Comparison of ENCODE assay signal across 8 cellular contexts in genomic region chr1:145978860-145979745, GRCh38. TPM values are rescaled to one million over a fixed set of nuclear protein-coding genes. Genes with fewer than 3 reads are reported as not detected.
DNase-seq lines count a peak whose midpoint lies in the region; ATAC-seq lines count a peak whose summit lies in the region.

No MANE protein-coding gene starts in this region.

- no peaks in the 10 kb centered on the region for H3K9me3 ChIP-seq in CD4-positive, CD25-positive, alpha-beta regulatory T cell (ENCODE audit: control insufficient read depth in 2 of 2, low read length in 2 of 2)

- peaks cover 13 to 34% (median 17%) of the 10 kb centered on the region in 4 donors for H3K4me1 Mint-ChIP-seq in CD4-positive, CD25-positive, alpha-beta regulatory T cell
- H3K4me1 Mint-ChIP-seq in activated CD8-positive, alpha-beta memory T cell treated with anti-CD3 and anti-CD28 coated beads, Interleukin-2, amount 10 ng/mL, durations not matched to agents 7 days and 5 days, result peaks cover 25% of the 10 kb centered on the region

- H3K36me3 ChIP-seq in CD4-positive, CD25-positive, alpha-beta regulatory T cell (ENCODE audit: control insufficient read depth, insufficient read depth, low read length), result no peaks in the 10 kb centered on the region

- peak; percentile 73 to 98 (median 82) for DNase-seq in CD4-positive, CD25-positive, alpha-beta regulatory T cell
- DNase-seq in NOMO-1 treated with DMSO at 0.1 percent for 48 hours (lab: John Stamatoyannopoulos, UW; ENCODE audit: unreplicated experiment), result peak; percentile 97
- DNase-seq in activated CD8-positive, alpha-beta memory T cell treated with anti-CD3 and anti-CD28 coated beads, Interleukin-2, amount 10 ng/mL, durations not matched to agents 7 days and 5 days, result peak; percentile 96
- peak; percentile 98 for DNase-seq in epidermal melanocyte (ENCODE audit: insufficient read length, low spot score)
- DNase-seq in midbrain (lab: John Stamatoyannopoulos, UW), result peak; percentile 96
- DNase-seq in stimulated activated CD8-positive, alpha-beta memory T cell treated with anti-CD3 and anti-CD28 coated beads, Interleukin-2, amount 100 ng/mL, for 1 hour (ENCODE audit: low read depth in 2 of 2), result peak; percentile 39 to 60

- H3K4me3 Mint-ChIP-seq in CD4-positive, CD25-positive, alpha-beta regulatory T cell, result no peak overlapping the region
- H3K4me3 Mint-ChIP-seq in activated CD8-positive, alpha-beta memory T cell treated with anti-CD3 and anti-CD28 coated beads, Interleukin-2, amount 10 ng/mL, durations not matched to agents 7 days and 5 days, result no peak overlapping the region

- peaks cover 11% of the 10 kb centered on the region for H3K36me3 Mint-ChIP-seq in CD4-positive, CD25-positive, alpha-beta regulatory T cell
- H3K36me3 Mint-ChIP-seq in activated CD8-positive, alpha-beta memory T cell treated with anti-CD3 and anti-CD28 coated beads, Interleukin-2, amount 10 ng/mL, durations not matched to agents 7 days and 5 days, result peaks cover 3% of the 10 kb centered on the region

- peak overlapping the region; percentile 77 for H3K4me3 ChIP-seq in CD4-positive, CD25-positive, alpha-beta regulatory T cell (ENCODE audit: low read depth, low read length)

- H3K27ac ChIP-seq in CD4-positive, CD25-positive, alpha-beta regulatory T cell (ENCODE audit: insufficient read depth, low read length, poor library complexity, severe bottlenecking), result peak overlapping the region; percentile 95

- no peaks in the 10 kb centered on the region for H3K27me3 ChIP-seq in CD4-positive, CD25-positive, alpha-beta regulatory T cell (ENCODE audit: control insufficient read depth, insufficient read depth, low read length)

- no peaks in the 10 kb centered on the region for H3K9me3 Mint-ChIP-seq in CD4-positive, CD25-positive, alpha-beta regulatory T cell
- H3K9me3 Mint-ChIP-seq in activated CD8-positive, alpha-beta memory T cell treated with anti-CD3 and anti-CD28 coated beads, Interleukin-2, amount 10 ng/mL, durations not matched to agents 7 days and 5 days (ENCODE audit: low read depth), result no peaks in the 10 kb centered on the region

- CTCF ChIA-PET in activated CD8-positive, alpha-beta memory T cell treated with anti-CD3 and anti-CD28 coated beads, Interleukin-2, amount 10 ng/mL, durations not matched to agents 7 days and 5 days (lab: Charles Lee), result interaction anchor here (0.5 to 8.5 kb wide), 19 partner anchors 13 to 133 kb away, joined by 3 to 253 read pairs (median 13); partner anchors contain the start of genes ANKRD34A, LIX1L, NUDT17 and PEX11B

- H3K4me1 ChIP-seq in CD4-positive, CD25-positive, alpha-beta regulatory T cell (ENCODE audit: control insufficient read depth, insufficient read depth, low read length, poor library complexity, severe bottlenecking), result peaks cover 71% of the 10 kb centered on the region

- H3K27ac Mint-ChIP-seq in CD4-positive, CD25-positive, alpha-beta regulatory T cell, result no peak overlapping the region
- H3K27ac Mint-ChIP-seq in activated CD8-positive, alpha-beta memory T cell treated with anti-CD3 and anti-CD28 coated beads, Interleukin-2, amount 10 ng/mL, durations not matched to agents 7 days and 5 days, result no peak overlapping the region

- no peaks in the 10 kb centered on the region for H3K27me3 Mint-ChIP-seq in CD4-positive, CD25-positive, alpha-beta regulatory T cell
- no peaks in the 10 kb centered on the region for H3K27me3 Mint-ChIP-seq in activated CD8-positive, alpha-beta memory T cell treated with anti-CD3 and anti-CD28 coated beads, Interleukin-2, amount 10 ng/mL, durations not matched to agents 7 days and 5 days

- ATAC-seq in CD4-positive, CD25-positive, alpha-beta regulatory T cell (ENCODE audit: low read depth in 2 of 2), result peak; percentile 81 to 82
- ATAC-seq in GM19452 (IDR thresholded peaks at IDR 0.05; ENCODE audit: unreplicated experiment) (peak; percentile 86), HG03565 (IDR thresholded peaks at IDR 0.05; ENCODE audit: unreplicated experiment) (peak; percentile 71)
- peak; percentile 93 for ATAC-seq in activated CD8-positive, alpha-beta memory T cell treated with anti-CD3 and anti-CD28 coated beads, Interleukin-2, amount 10 ng/mL, durations not matched to agents 7 days and 5 days

RNA-seq across cellular contexts. Expression of gene POLR3GL, which starts 14.6 kb away (rescaled TPM):
- 30.8 TPM for total RNA-seq in CD4-positive, CD25-positive, alpha-beta regulatory T cell
- 100 to 1,000 TPM; 103 to 129 (median 109) TPM for polyA plus RNA-seq in CD4-positive, CD25-positive, alpha-beta regulatory T cell
- total RNA-seq in activated CD8-positive, alpha-beta memory T cell treated with anti-CD3 and anti-CD28 coated beads, Interleukin-2, amount 10 ng/mL, durations not matched to agents 7 days and 5 days, result 10 to 100 TPM; 23.5 to 29.1 TPM

RNA-seq across cellular contexts. Expression of gene ANKRD34A, which starts 14.7 kb away (rescaled TPM):
- 1.6 TPM for total RNA-seq in CD4-positive, CD25-positive, alpha-beta regulatory T cell
- under 1 TPM; 0.07 to 0.45 (median 0.31) TPM for polyA plus RNA-seq in CD4-positive, CD25-positive, alpha-beta regulatory T cell
- 1 to 10 TPM; 3.8 to 4.6 TPM for total RNA-seq in activated CD8-positive, alpha-beta memory T cell treated with anti-CD3 and anti-CD28 coated beads, Interleukin-2, amount 10 ng/mL, durations not matched to agents 7 days and 5 days

RNA-seq across cellular contexts. Expression of gene TXNIP, which starts 17.3 kb away (rescaled TPM):
- total RNA-seq in CD4-positive, CD25-positive, alpha-beta regulatory T cell, result 1,496 TPM
- 1,000 to 10,000 TPM; 2,637 to 4,955 (median 3,590) TPM for polyA plus RNA-seq in CD4-positive, CD25-positive, alpha-beta regulatory T cell
- total RNA-seq in activated CD8-positive, alpha-beta memory T cell treated with anti-CD3 and anti-CD28 coated beads, Interleukin-2, amount 10 ng/mL, durations not matched to agents 7 days and 5 days, result 100 to 1,000 TPM; 127 to 207 TPM

RNA-seq across cellular contexts. Expression of gene LIX1L, which starts 21.3 kb away (rescaled TPM):
- 36.2 TPM for total RNA-seq in CD4-positive, CD25-positive, alpha-beta regulatory T cell
- polyA plus RNA-seq in CD4-positive, CD25-positive, alpha-beta regulatory T cell, result 10 to 100 TPM; 21.7 to 26.9 (median 25.9) TPM
- total RNA-seq in activated CD8-positive, alpha-beta memory T cell treated with anti-CD3 and anti-CD28 coated beads, Interleukin-2, amount 10 ng/mL, durations not matched to agents 7 days and 5 days, result 10 to 100 TPM; 35.0 to 36.2 TPM

RNA-seq across cellular contexts. Expression of gene HJV, which starts 42.4 kb away (rescaled TPM):
- total RNA-seq in CD4-positive, CD25-positive, alpha-beta regulatory T cell, result not detected
- polyA plus RNA-seq in CD4-positive, CD25-positive, alpha-beta regulatory T cell, result not detected
- not detected for total RNA-seq in activated CD8-positive, alpha-beta memory T cell treated with anti-CD3 and anti-CD28 coated beads, Interleukin-2, amount 10 ng/mL, durations not matched to agents 7 days and 5 days

Comparison
In these comparisons a context has a peak if more than half of its experiments do, and no peak if none do; other contexts are left out.
1. Peak in every context shown above with its lines: DNase-seq, ATAC-seq, H3K4me3 ChIP-seq and H3K27ac ChIP-seq.